In genomic region chr21:31623664-31624063, GRCh38 we compare ENCODE assay signal across 1 cellular context.
TF ChIP-seq lines count a peak whose summit lies in the region.

No MANE protein-coding gene starts in this region.

TF ChIP-seq in WTC11, 78 proteins besides CTCF, POLR2A, EP300 and RAD21 (continued from another document):
- TF ChIP-seq ZNF532 (CRISPR knock-in tag; IDR thresholded peaks at IDR 0.05; ENCODE audit: borderline replicate concordance) = no peak
